Comparison of ENCODE assay signal across 1 cellular context in the genomic region with DNA sequence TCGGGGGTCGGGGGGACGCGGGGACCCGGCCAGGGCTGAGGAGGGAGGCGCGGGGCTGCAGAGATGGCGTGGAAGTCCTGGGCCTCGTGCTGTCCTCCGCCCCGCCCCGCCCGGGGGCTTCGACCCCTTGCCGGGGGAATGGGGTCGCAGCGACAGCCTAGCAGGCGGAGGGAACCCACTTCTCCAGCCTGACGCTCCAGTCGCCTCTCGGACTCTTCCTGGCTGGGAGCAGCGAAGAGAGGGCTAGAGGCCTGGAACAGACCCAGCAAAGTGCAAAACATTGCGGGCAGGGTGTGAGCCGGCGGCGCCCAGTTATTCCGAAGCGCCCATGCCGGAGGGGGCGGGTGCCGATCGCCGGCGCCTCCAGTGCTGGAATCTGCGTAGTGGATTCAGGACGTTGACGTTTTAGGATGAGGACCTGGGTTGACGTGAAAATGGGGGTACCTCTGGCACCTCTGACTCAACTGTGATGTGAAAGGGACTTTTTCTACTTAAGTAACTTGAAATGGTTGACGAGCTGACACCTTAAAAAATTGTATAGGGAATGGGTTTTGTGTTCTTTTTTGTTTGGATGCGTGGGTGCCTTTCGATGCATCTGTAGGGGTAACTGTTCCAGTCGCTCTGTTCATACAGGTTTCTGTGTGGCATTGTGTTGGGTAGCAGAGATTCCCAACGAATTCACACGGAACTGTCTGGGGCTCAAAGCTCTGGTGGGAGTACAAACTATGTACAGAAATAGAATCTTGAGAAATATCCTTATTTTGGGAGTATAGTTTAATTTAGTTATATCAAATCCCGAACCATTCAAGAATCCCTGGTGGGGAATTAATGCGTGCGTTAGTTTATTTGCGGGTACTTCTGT.
TF ChIP-seq lines count a peak whose summit lies in the region.

No MANE protein-coding gene starts in this region.

TF ChIP-seq in SK-N-SH treated with all-trans-retinoic acid at 6 μM for 48 hours, 23 proteins besides CTCF, POLR2A, EP300 and RAD21 (continued from another document):
- TF ChIP-seq, protein P1, sequence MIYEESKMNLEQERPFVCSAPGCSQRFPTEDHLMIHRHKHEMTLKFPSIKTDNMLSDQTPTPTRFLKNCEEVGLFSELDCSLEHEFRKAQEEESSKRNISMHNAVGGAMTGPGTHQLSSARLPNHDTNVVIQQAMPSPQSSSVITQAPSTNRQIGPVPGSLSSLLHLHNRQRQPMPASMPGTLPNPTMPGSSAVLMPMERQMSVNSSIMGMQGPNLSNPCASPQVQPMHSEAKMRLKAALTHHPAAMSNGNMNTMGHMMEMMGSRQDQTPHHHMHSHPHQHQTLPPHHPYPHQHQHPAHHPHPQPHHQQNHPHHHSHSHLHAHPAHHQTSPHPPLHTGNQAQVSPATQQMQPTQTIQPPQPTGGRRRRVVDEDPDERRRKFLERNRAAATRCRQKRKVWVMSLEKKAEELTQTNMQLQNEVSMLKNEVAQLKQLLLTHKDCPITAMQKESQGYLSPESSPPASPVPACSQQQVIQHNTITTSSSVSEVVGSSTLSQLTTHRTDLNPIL (CRISPR knock-in tag; IDR thresholded peaks at IDR 0.05; ENCODE audit: low read depth): no peak
- TF ChIP-seq, protein P2, sequence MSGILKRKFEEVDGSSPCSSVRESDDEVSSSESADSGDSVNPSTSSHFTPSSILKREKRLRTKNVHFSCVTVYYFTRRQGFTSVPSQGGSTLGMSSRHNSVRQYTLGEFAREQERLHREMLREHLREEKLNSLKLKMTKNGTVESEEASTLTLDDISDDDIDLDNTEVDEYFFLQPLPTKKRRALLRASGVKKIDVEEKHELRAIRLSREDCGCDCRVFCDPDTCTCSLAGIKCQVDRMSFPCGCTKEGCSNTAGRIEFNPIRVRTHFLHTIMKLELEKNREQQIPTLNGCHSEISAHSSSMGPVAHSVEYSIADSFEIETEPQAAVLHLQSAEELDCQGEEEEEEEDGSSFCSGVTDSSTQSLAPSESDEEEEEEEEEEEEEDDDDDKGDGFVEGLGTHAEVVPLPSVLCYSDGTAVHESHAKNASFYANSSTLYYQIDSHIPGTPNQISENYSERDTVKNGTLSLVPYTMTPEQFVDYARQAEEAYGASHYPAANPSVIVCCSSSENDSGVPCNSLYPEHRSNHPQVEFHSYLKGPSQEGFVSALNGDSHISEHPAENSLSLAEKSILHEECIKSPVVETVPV (CRISPR knock-in tag; IDR thresholded peaks at IDR 0.05): no peak
- TF ChIP-seq ZNF565 (CRISPR knock-in tag; conservative IDR thresholded peaks at IDR 0.05; ENCODE audit: low read depth) (no peak), TCF4 (CRISPR knock-in tag; IDR thresholded peaks at IDR 0.05; ENCODE audit: borderline replicate concordance) (no peak), RARB (CRISPR knock-in tag; IDR thresholded peaks at IDR 0.05) (no peak)
